ENCODE assay signal across 23 cellular contexts in the genomic region with DNA sequence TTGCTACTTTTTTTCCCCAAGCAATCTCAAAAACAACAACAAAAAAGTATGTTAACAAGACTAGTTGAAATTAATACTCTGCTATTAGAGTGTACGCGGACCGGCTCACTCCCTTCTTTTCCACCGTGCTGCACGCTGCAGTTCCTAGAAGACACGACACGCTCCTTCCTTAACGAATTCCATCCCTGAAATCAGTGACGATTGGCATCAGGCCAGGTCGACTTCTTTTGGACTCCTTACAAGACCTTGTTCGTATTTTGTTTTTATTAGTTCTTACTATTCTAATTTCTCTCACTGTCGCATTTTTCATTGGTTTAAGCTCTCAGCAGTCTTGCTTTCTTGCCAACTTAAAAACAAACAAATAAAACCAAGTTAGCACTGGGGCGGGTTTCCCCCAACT.
"Had no signal": no experiment of that assay in that cellular context is flagged by ENCODE, and none has a peak within 500 bp of the region (broad histone marks: within the 10 kb centered on the region; RNA-seq: fewer than 3 reads in every experiment).

No MANE protein-coding gene starts in this region.

- H3K27me3 ChIP-seq: sigmoid colon, upper lobe of left lung had no signal

- H3K36me3 Mint-ChIP-seq: activated naive CD8-positive, alpha-beta T cell treated with anti-CD3 and anti-CD28 coated beads, Interleukin-2, amount 10 ng/mL, durations not matched to agents 7 days and 5 days; naive thymus-derived CD8-positive, alpha-beta T cell had no signal

- DNase-seq: activated CD4-positive, alpha-beta T cell treated with anti-CD3 and anti-CD28 coated beads for 1 hour; activated CD4-positive, alpha-beta T cell treated with anti-CD3 and anti-CD28 coated beads, Interleukin-2, amount 50 U/mL, for 1 hour; activated naive CD4-positive, alpha-beta T cell; activated naive CD8-positive, alpha-beta T cell treated with anti-CD3 and anti-CD28 coated beads, Interleukin-2, amount 10 ng/mL, durations not matched to agents 7 days and 5 days; activated T-cell treated with anti-CD3 and anti-CD28 coated beads, Interleukin-2, amount 50 U/mL, for 1 hour; amniotic stem cell; endodermal cell; kidney; naive thymus-derived CD8-positive, alpha-beta T cell; sigmoid colon; stimulated activated CD4-positive, alpha-beta T cell treated with anti-CD3 and anti-CD28 coated beads, Interleukin-2, amount 100 ng/mL, for 48 hours; stimulated activated CD8-positive, alpha-beta memory T cell treated with anti-CD3 and anti-CD28 coated beads, Interleukin-4, amount 100 ng/mL, for 48 hours; stimulated activated naive CD4-positive, alpha-beta T cell; T-helper 1 cell; T-helper 9 cell; upper lobe of left lung had no signal

- H3K27ac Mint-ChIP-seq: activated naive CD8-positive, alpha-beta T cell treated with anti-CD3 and anti-CD28 coated beads, Interleukin-2, amount 10 ng/mL, durations not matched to agents 7 days and 5 days; endodermal cell; naive thymus-derived CD8-positive, alpha-beta T cell had no signal

- H3K4me3 Mint-ChIP-seq: activated naive CD8-positive, alpha-beta T cell treated with anti-CD3 and anti-CD28 coated beads, Interleukin-2, amount 10 ng/mL, durations not matched to agents 7 days and 5 days; endodermal cell; naive thymus-derived CD8-positive, alpha-beta T cell had no signal

- H3K9me3 Mint-ChIP-seq: activated naive CD8-positive, alpha-beta T cell treated with anti-CD3 and anti-CD28 coated beads, Interleukin-2, amount 10 ng/mL, durations not matched to agents 7 days and 5 days; endodermal cell had no signal

- H3K4me1 Mint-ChIP-seq: activated naive CD8-positive, alpha-beta T cell treated with anti-CD3 and anti-CD28 coated beads, Interleukin-2, amount 10 ng/mL, durations not matched to agents 7 days and 5 days; naive thymus-derived CD8-positive, alpha-beta T cell had no signal

- H3K4me1 ChIP-seq: heart right ventricle, upper lobe of left lung had no signal

- H3K9me3 ChIP-seq: heart right ventricle, sigmoid colon, thoracic aorta, upper lobe of left lung had no signal

- H3K4me3 ChIP-seq: coronary artery, heart right ventricle, lung, sigmoid colon, thoracic aorta, upper lobe of left lung had no signal

- ATAC-seq: heart right ventricle; left lobe of liver; naive thymus-derived CD8-positive, alpha-beta T cell had no signal

- H3K36me3 ChIP-seq: heart right ventricle, sigmoid colon, thoracic aorta, upper lobe of left lung had no signal

- H3K27ac ChIP-seq: coronary artery, epithelial cell of prostate, heart right ventricle, sigmoid colon, thoracic aorta, upper lobe of left lung had no signal

- H3K27me3 Mint-ChIP-seq: activated naive CD8-positive, alpha-beta T cell treated with anti-CD3 and anti-CD28 coated beads, Interleukin-2, amount 10 ng/mL, durations not matched to agents 7 days and 5 days had no signal

- FAIRE-seq: bronchial epithelial cell, kidney had no signal
